8 cellular contexts compared by ENCODE assay signal in the genomic region with DNA sequence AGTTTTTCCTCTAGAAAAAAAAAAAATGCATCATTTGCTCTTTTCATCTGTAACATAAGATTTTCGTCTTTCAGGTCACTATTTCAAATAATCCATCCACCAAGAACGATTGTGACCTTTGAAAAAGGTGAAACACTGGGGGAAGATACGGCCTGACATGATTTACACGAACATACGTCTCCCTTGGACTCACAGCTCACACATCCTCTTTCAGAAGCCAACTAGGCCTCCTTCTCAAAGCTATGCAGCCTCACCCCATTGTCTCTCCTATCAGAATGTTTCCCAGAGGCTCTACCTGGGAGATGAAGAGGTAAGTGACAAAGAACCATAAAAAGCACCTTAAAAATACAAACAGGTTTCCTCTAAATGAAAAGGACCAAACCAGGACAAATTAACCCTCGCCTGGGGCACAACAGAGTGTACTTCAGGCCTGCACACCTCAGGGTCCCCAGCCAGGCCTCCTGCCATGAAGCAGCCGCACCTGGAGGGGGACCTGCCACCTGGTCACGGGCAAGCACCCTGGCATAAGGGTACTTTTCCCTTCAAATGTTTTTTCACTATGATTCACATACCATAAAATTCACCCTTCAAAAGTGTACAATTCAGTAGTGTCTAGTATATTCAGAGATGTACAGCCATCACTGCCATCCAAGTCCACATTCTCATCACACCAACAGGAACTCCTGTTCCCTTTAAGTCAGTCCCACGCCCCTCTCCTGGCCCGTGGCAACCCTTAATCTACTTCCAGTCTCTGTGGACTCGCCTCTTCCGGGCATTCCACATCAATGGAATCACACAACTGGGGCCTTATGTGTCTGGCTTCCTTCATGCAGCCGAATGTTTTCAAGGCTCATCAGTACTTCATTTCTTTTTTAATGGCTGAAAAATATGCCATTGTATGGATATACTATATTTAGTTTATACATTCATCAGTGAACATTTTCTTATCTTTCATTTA. TPM values are rescaled to one million over a fixed set of nuclear protein-coding genes. Genes with fewer than 3 reads are reported as not detected.
DNase-seq lines count a peak whose midpoint lies in the region; ATAC-seq and TF ChIP-seq lines count a peak whose summit lies in the region.

No MANE protein-coding gene starts in this region.

- no peaks in the 10 kb centered on the region for H3K9me3 ChIP-seq in right atrium auricular region
- no peaks in the 10 kb centered on the region for H3K9me3 ChIP-seq in SJCRH30 (replicated peaks)

- peak overlapping the region; percentile 88 to 90 for H3K27ac ChIP-seq in right atrium auricular region
- H3K27ac ChIP-seq in temporal lobe (ENCODE audit: low read depth, low read length): peak overlapping the region; percentile 15
- no peak overlapping the region for H3K27ac ChIP-seq in SJCRH30

- CTCF ChIA-PET in activated CD4-positive, alpha-beta T cell treated with anti-CD3 and anti-CD28 coated beads for 36 hours (lab: Charles Lee): no interaction called here

- H3K4me3 ChIP-seq in right atrium auricular region (no peak overlapping the region), SJCRH30 (no peak overlapping the region)

- intact Hi-C loops in activated CD4-positive, alpha-beta T cell treated with anti-CD3 and anti-CD28 coated beads for 36 hours (cut with DNase I, micrococcal nuclease): no loop called here

- TF ChIP-seq CTCF in right atrium auricular region (IDR thresholded peaks at IDR 0.05): no peak

- H3K9me3 Mint-ChIP-seq in activated CD4-positive, alpha-beta T cell treated with anti-CD3 and anti-CD28 coated beads for 36 hours (ENCODE audit: low read depth): no peaks in the 10 kb centered on the region

- H3K4me3 Mint-ChIP-seq in activated CD4-positive, alpha-beta T cell treated with anti-CD3 and anti-CD28 coated beads for 36 hours: no peak overlapping the region

- no peaks in the 10 kb centered on the region for H3K27me3 Mint-ChIP-seq in activated CD4-positive, alpha-beta T cell treated with anti-CD3 and anti-CD28 coated beads for 36 hours

- no peak for ATAC-seq in activated CD4-positive, alpha-beta T cell treated with anti-CD3 and anti-CD28 coated beads for 36 hours
- peak; percentile 40 for ATAC-seq in HG02943 (IDR thresholded peaks at IDR 0.05; ENCODE audit: low read depth, unreplicated experiment)

- peaks cover 45% of the 10 kb centered on the region for H3K36me3 Mint-ChIP-seq in activated CD4-positive, alpha-beta T cell treated with anti-CD3 and anti-CD28 coated beads for 36 hours (ENCODE audit: low read depth)

- DNase-seq in activated CD4-positive, alpha-beta T cell treated with anti-CD3 and anti-CD28 coated beads for 36 hours: no peak
- DNase-seq in activated CD4-positive, alpha-beta T cell treated with anti-CD3 and anti-CD28 coated beads for 48 hours: no peak
- peak; percentile 67 for DNase-seq in SW480 (ENCODE audit: low spot score)
- DNase-seq in right atrium auricular region (ENCODE audit: low spot score): no peak
- DNase-seq in SJCRH30: no peak
- DNase-seq in stimulated activated CD4-positive, alpha-beta T cell treated with anti-CD3 and anti-CD28 coated beads, Interleukin-15, amount 100 ng/mL, for 24 hours: no peak

- H3K27ac Mint-ChIP-seq in activated CD4-positive, alpha-beta T cell treated with anti-CD3 and anti-CD28 coated beads for 36 hours: peak overlapping the region; percentile 43

- H3K27me3 ChIP-seq in right atrium auricular region (no peaks in the 10 kb centered on the region), SJCRH30 (no peaks in the 10 kb centered on the region)

- H3K36me3 ChIP-seq in right atrium auricular region (peaks cover 8% of the 10 kb centered on the region), SJCRH30 (peaks cover 8% of the 10 kb centered on the region; the same call in 1 of the 2 replicates)

- H3K4me1 ChIP-seq in right atrium auricular region: peaks cover 0 to 69% of the 10 kb centered on the region in 2 donors
- H3K4me1 ChIP-seq in SJCRH30: no peaks in the 10 kb centered on the region

- POLR2A ChIA-PET in activated CD4-positive, alpha-beta T cell treated with anti-CD3 and anti-CD28 coated beads for 36 hours (lab: Charles Lee): no interaction called here

- peaks cover 56% of the 10 kb centered on the region for H3K4me1 Mint-ChIP-seq in activated CD4-positive, alpha-beta T cell treated with anti-CD3 and anti-CD28 coated beads for 36 hours

RNA-seq across cellular contexts. Expression of a gene that starts 5.4 kb away (rescaled TPM):
- total RNA-seq in activated CD4-positive, alpha-beta T cell treated with anti-CD3 and anti-CD28 coated beads for 36 hours: 10 to 100 TPM; 24.2 to 25.9 TPM
- total RNA-seq in right atrium auricular region (10 to 100 TPM; 24.1 to 24.3 TPM), temporal lobe (19.9 TPM)
- 18.7 and 20.6 TPM in 2 replicates for total RNA-seq in SJCRH30 (2014; rRNA removed; shearing (Covaris generic))

RNA-seq across cellular contexts. Expression of a gene that starts 34.9 kb away (rescaled TPM):
- under 1 TPM; 0.30 to 0.53 TPM for total RNA-seq in activated CD4-positive, alpha-beta T cell treated with anti-CD3 and anti-CD28 coated beads for 36 hours
- under 1 TPM in 1 of 2 donors, not detected in 1; 0.20 TPM for total RNA-seq in right atrium auricular region
- total RNA-seq in temporal lobe: 9.6 TPM
- 0.10 TPM in 1 of 2 replicates, not detected in the other for total RNA-seq in SJCRH30 (2014; rRNA removed; shearing (Covaris generic))
